Comparison of ENCODE assay signal across 7 cellular contexts in genomic region chr5:161630948-161631347, GRCh38. TPM values are rescaled to one million over a fixed set of nuclear protein-coding genes. Genes with fewer than 3 reads are reported as not detected.
"Had no signal": no experiment of that assay in that cellular context is flagged by ENCODE, and none has a peak within 500 bp of the region (broad histone marks: within the 10 kb centered on the region; RNA-seq: fewer than 3 reads in every experiment).

No MANE protein-coding gene starts in this region.

- H2AFZ ChIP-seq: GM23338 had no signal

- H3K4me2 ChIP-seq: GM23338 had no signal

- H3K4me3 ChIP-seq: GM23338, K562 had no signal

- ATAC-seq: GM23338, K562 had no signal

- DNase-seq: H9, HCEC 1CT, IMR-90 had no signal

RNA-seq across cellular contexts. Expression of gene GABRA6, which starts 54.6 kb away (rescaled TPM):
- total RNA-seq: GM23338, H1, H9, HT-29, IMR-90, K562 had no signal
- polyA plus RNA-seq: GM23338, H1, IMR-90, K562 had no signal
